ENCODE assay signal across 8 cellular contexts in the genomic region with DNA sequence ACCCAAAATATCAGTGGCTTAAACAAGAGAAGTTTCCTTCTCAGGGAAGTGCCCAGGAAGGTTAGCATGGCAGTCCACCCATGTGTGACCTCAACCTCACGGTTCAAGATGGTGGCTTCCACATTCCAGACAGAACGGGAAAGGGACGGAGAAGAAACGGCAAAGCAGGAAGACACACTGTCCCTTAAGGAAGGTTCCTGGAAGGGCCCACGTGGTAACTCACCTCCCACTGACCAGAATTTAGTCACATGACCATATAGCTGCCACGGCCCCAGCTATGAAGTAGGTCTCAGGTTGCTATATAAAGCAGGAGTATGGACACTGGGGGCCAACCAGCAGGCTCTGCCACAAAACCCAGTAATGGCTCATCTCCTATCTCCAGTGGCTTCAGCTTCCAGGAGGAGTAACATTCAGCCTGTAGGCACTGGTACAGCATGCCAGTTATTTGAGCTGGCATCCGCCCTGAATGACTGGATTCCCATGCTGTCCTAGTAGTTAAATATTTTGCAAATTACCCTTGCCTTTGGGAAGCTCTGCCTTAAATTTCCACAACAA.
A peak's percentile ranks its signal among the peaks of the same experiment; 100 is the strongest.
DNase-seq lines count a peak whose midpoint lies in the region; ATAC-seq lines count a peak whose summit lies in the region.

No MANE protein-coding gene starts in this region.

- H3K27me3 Mint-ChIP-seq in T-helper 17 cell = no peaks in the 10 kb centered on the region

- peaks cover 3% of the 10 kb centered on the region for H3K36me3 Mint-ChIP-seq in T-helper 17 cell (ENCODE audit: low read depth)

- ATAC-seq in T-helper 17 cell (peak; percentile 3), HG03175 (IDR thresholded peaks at IDR 0.05; ENCODE audit: unreplicated experiment) (no peak)

- peak overlapping the region in 20 of 21 experiments; percentile 44 to 82 (median 66) for H3K27ac ChIP-seq in skin epidermis

- peak overlapping the region; percentile 97 for H3K27ac Mint-ChIP-seq in T-helper 17 cell

- peaks cover 72% of the 10 kb centered on the region for H3K4me1 Mint-ChIP-seq in T-helper 17 cell

- H3K4me3 Mint-ChIP-seq in T-helper 17 cell = peak overlapping the region; percentile 85

- no peaks in the 10 kb centered on the region for H3K9me3 ChIP-seq in T-helper 17 cell (ENCODE audit: control insufficient read depth, low read length, poor library complexity, severe bottlenecking)

- H3K4me3 ChIP-seq in skin epidermis = no peak overlapping the region

- DNase-seq in GM04504 (ENCODE audit: low read depth) (peak; percentile 52), T-helper 17 cell (no peak), fibroblast of gingiva (ENCODE audit: low read depth) (peak; percentile 79), amniotic stem cell (lab: John Stamatoyannopoulos, UW) (no peak), iPS-NIHi7 (ENCODE audit: extremely low spot score) (no peak), NOMO-1 treated with DMSO at 0.1 percent for 48 hours (lab: John Stamatoyannopoulos, UW; ENCODE audit: unreplicated experiment) (no peak)

Comparison
In these comparisons a context has a peak if more than half of its experiments do, and no peak if none do; other contexts are left out.
1. DNase-seq: peak in GM04504 (single experiment) and fibroblast of gingiva (single experiment); none in T-helper 17 cell (0 of 3), amniotic stem cell (single experiment), iPS-NIHi7 (single experiment) and NOMO-1 treated with DMSO at 0.1 percent for 48 hours (single experiment).